ENCODE assay signal across 9 cellular contexts in genomic region chr6:84027340-84028183, GRCh38. TPM values are rescaled to one million over a fixed set of nuclear protein-coding genes. Genes with fewer than 3 reads are reported as not detected.
A peak's percentile ranks its signal among the peaks of the same experiment; 100 is the strongest.
DNase-seq lines count a peak whose midpoint lies in the region; ATAC-seq, FAIRE-seq and TF ChIP-seq lines count a peak whose summit lies in the region.
"Had no signal": no experiment of that assay in that cellular context is flagged by ENCODE, and none has a peak within 500 bp of the region (broad histone marks: within the 10 kb centered on the region; RNA-seq: fewer than 3 reads in every experiment).

No MANE protein-coding gene starts in this region.

- no peak for TF ChIP-seq POLR2A in HepG2 (IDR thresholded peaks at IDR 0.05; ENCODE audit: insufficient read depth in 1 of 2, low read depth in 2 of 2, low read length in 2 of 2)

- peaks cover 16% of the 10 kb centered on the region for H3K4me1 ChIP-seq in HepG2 (ENCODE audit: insufficient read depth, low read length)

- TF ChIP-seq CTCF in astrocyte of the cerebellum (IDR thresholded peaks at IDR 0.05; ENCODE audit: low read depth, low read length, missing control alignments) (no peak), HepG2 (CRISPR knock-in tag; IDR thresholded peaks at IDR 0.05) (no peak)

- no peak for FAIRE-seq in HepG2 (lab: Jason Lieb, UNC)

- peak overlapping the region; percentile 78 for H2AFZ ChIP-seq in HepG2 (ENCODE audit: low read length)

- intact Hi-C loops in HepG2 (cut with micrococcal nuclease; ENCODE audit: unreplicated experiment): no loop called here

- BruUV-seq in HepG2 (replicated peaks; lab: Mats Ljungman, UMichigan): no TSS peak

- peaks cover 2 to 4% of the 10 kb centered on the region in 2 experiments; a peak in 3 of 5 replicates for H3K27me3 ChIP-seq in HepG2 (ENCODE audit: control insufficient read depth in 1 of 2, insufficient read depth in 2 of 2, low read length in 2 of 2)

- H3K4me3 ChIP-seq in astrocyte of the cerebellum (ENCODE audit: low read depth, low read length): no peak overlapping the region
- H3K4me3 ChIP-seq in HepG2 (replicated peaks in 1 of 3; ENCODE audit: insufficient read depth in 1 of 3, low read depth in 2 of 3, low read length in 3 of 3): no peak overlapping the region

- peak overlapping the region; percentile 59 for H3K4me2 ChIP-seq in HepG2 (ENCODE audit: low read depth, low read length)

- POLR2A ChIA-PET in HepG2 (lab: Yijun Ruan, JAX): no interaction called here

- no peak overlapping the region for H3K9ac ChIP-seq in HepG2 (ENCODE audit: insufficient read depth, low read depth, low read length)

- H3K36me3 ChIP-seq in HepG2 (replicated peaks in 1 of 2; ENCODE audit: control insufficient read depth in 1 of 2, insufficient read depth in 2 of 2, low read length in 2 of 2): no peaks in the 10 kb centered on the region

- H4K20me1 ChIP-seq in HepG2 (ENCODE audit: insufficient read depth, low read length): no peaks in the 10 kb centered on the region

- in situ Hi-C loops in astrocyte of the cerebellum (cut with HindIII; ENCODE audit: low sequenced_read_pairs) (no loop called here), HepG2 (cut with HindIII; ENCODE audit: extremely low pct_ligation_motif_present, low pct_unique_long_range_greater_than_20kb) (no loop called here)

- no peaks in the 10 kb centered on the region for H3K9me3 ChIP-seq in HepG2 (ENCODE audit: low read length)

- TF ChIP-seq RAD21 in HepG2 (CRISPR knock-in tag; IDR thresholded peaks at IDR 0.05): no peak

- 15% methylated on average over 5 of the region's 5 CpGs for WGBS in HepG2 (ENCODE audit: low lambda C conversion rate)

- no peaks in the 10 kb centered on the region for H3K79me2 ChIP-seq in HepG2 (ENCODE audit: insufficient read depth, low read length)

- CTCF ChIA-PET in HepG2 (lab: Yijun Ruan, JAX; ENCODE audit: low intra/inter-chr PET ratio, low total read pairs): no interaction called here

- ATAC-seq in HepG2: no peak
- ATAC-seq in GM18520 (IDR thresholded peaks at IDR 0.05; ENCODE audit: unreplicated experiment): no peak
- no peak for ATAC-seq in GM18907 (IDR thresholded peaks at IDR 0.05; ENCODE audit: unreplicated experiment)

- TF ChIP-seq EP300 in HepG2 (IDR thresholded peaks at IDR 0.05; ENCODE audit: low read depth in 2 of 2, low read length in 2 of 2) (no peak), HepG2 (CRISPR knock-in tag; IDR thresholded peaks at IDR 0.05; ENCODE audit: borderline replicate concordance) (no peak)

- DNase-seq in Ammon's horn (ENCODE audit: low spot score) (peak; percentile 22), NCI-H1417 (lab: John Stamatoyannopoulos, UW) (peak; percentile 11 to 91 (median 66)), astrocyte of the cerebellum (ENCODE audit: low read depth) (peak; percentile 29), HepG2 (ENCODE audit: low spot score) (no peak)
- no peak for DNase-seq in stimulated activated CD4-positive, alpha-beta T cell treated with anti-CD3 and anti-CD28 coated beads, Interleukin-2, amount 100 ng/mL, for 24 hours
- DNase-seq in effector CD8-positive, alpha-beta T cell (lab: John Stamatoyannopoulos, UW): no peak
- DNase-seq: CD8-positive, alpha-beta memory T cell had no signal

- no peak overlapping the region for H3K27ac ChIP-seq in HepG2 (ENCODE audit: extremely low read length, insufficient read depth, low read length)

TF ChIP-seq in HepG2, 621 proteins besides CTCF, POLR2A, EP300 and RAD21:
- TF ChIP-seq, protein P1, sequence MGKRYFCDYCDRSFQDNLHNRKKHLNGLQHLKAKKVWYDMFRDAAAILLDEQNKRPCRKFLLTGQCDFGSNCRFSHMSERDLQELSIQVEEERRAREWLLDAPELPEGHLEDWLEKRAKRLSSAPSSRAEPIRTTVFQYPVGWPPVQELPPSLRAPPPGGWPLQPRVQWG (CRISPR knock-in tag; IDR thresholded peaks at IDR 0.05; ENCODE audit: borderline replicate concordance, low read depth): no peak
- TF ChIP-seq KLF12 (CRISPR knock-in tag; IDR thresholded peaks at IDR 0.05; ENCODE audit: borderline replicate concordance) (no peak), PHF21A (CRISPR knock-in tag; IDR thresholded peaks at IDR 0.05) (no peak), SOX5 (CRISPR knock-in tag; IDR thresholded peaks at IDR 0.05; ENCODE audit: borderline replicate concordance) (no peak), ZBTB2 (CRISPR knock-in tag; IDR thresholded peaks at IDR 0.05; ENCODE audit: low read depth) (no peak), KLF6 (CRISPR knock-in tag; IDR thresholded peaks at IDR 0.05) (no peak), ZNF296 (CRISPR knock-in tag; conservative IDR thresholded peaks at IDR 0.05) (no peak), ZNF577 (CRISPR knock-in tag; IDR thresholded peaks at IDR 0.05; ENCODE audit: borderline replicate concordance, low read depth) (no peak), ZBTB34 (CRISPR knock-in tag; IDR thresholded peaks at IDR 0.05) (no peak)
- TF ChIP-seq, protein P2, sequence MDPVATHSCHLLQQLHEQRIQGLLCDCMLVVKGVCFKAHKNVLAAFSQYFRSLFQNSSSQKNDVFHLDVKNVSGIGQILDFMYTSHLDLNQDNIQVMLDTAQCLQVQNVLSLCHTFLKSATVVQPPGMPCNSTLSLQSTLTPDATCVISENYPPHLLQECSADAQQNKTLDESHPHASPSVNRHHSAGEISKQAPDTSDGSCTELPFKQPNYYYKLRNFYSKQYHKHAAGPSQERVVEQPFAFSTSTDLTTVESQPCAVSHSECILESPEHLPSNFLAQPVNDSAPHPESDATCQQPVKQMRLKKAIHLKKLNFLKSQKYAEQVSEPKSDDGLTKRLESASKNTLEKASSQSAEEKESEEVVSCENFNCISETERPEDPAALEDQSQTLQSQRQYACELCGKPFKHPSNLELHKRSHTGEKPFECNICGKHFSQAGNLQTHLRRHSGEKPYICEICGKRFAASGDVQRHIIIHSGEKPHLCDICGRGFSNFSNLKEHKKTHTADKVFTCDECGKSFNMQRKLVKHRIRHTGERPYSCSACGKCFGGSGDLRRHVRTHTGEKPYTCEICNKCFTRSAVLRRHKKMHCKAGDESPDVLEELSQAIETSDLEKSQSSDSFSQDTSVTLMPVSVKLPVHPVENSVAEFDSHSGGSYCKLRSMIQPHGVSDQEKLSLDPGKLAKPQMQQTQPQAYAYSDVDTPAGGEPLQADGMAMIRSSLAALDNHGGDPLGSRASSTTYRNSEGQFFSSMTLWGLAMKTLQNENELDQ (CRISPR knock-in tag; IDR thresholded peaks at IDR 0.05; ENCODE audit: borderline replicate concordance): no peak
- TF ChIP-seq, protein P3, sequence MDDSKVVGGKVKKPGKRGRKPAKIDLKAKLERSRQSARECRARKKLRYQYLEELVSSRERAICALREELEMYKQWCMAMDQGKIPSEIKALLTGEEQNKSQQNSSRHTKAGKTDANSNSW (CRISPR knock-in tag; IDR thresholded peaks at IDR 0.05; ENCODE audit: borderline replicate concordance): no peak

RNA-seq across cellular contexts. Expression of gene MRAP2, which starts 6.0 kb away (rescaled TPM):
- total RNA-seq in HepG2 (2016; rRNA removed; fragmentation: Illumina TruSeq; extraction: Trizol): 3.5 and 3.8 TPM in 2 replicates
- total RNA-seq in HepG2 (2016; cell fraction: cytosol; rRNA removed; fragmentation: Illumina TruSeq; extraction: Trizol; ENCODE audit: low read depth): 2.3 and 3.0 TPM in 2 replicates
- 3.6 TPM in 2 replicates for total RNA-seq in HepG2 (2016; cell fraction: insoluble cytoplasmic fraction; rRNA removed; fragmentation: Illumina TruSeq; extraction: Trizol)
- 4.7 and 5.5 TPM in 2 replicates for total RNA-seq in HepG2 (2016; cell fraction: membrane; rRNA removed; fragmentation: Illumina TruSeq; extraction: Trizol)
- 1.9 and 2.2 TPM in 2 replicates for total RNA-seq in HepG2 (2016; cell fraction: nucleus; rRNA removed; fragmentation: Illumina TruSeq; extraction: Trizol)
- 0.33 and 0.68 TPM in 2 replicates for polyA plus RNA-seq in HepG2 (2011; rRNA removed)
- 0.36 and 0.68 TPM in 2 replicates for polyA plus RNA-seq in HepG2 (2011; cell fraction: cytosol; rRNA removed)
- 0.21 and 0.29 TPM in 2 replicates for polyA plus RNA-seq in HepG2 (2011; cell fraction: nucleus; rRNA removed)
- polyA plus RNA-seq in HepG2 (2012): 0.16 and 0.21 TPM in 2 replicates
- 2.0 and 2.2 TPM in 2 replicates for polyA plus RNA-seq in HepG2 (2016; cell fraction: cytosol; fragmentation: Illumina TruSeq; extraction: Trizol; ENCODE audit: low read depth)
- 2.8 and 3.1 TPM in 2 replicates for polyA plus RNA-seq in HepG2 (2016; cell fraction: insoluble cytoplasmic fraction; fragmentation: Illumina TruSeq; extraction: Trizol; ENCODE audit: low read depth)
- polyA plus RNA-seq in HepG2 (2016; cell fraction: membrane; fragmentation: Illumina TruSeq; extraction: Trizol; ENCODE audit: low read depth): 4.2 TPM in 2 replicates
- 2.6 and 2.8 TPM in 2 replicates for polyA plus RNA-seq in HepG2 (2016; cell fraction: nucleus; fragmentation: Illumina TruSeq; extraction: Trizol; ENCODE audit: insufficient read depth, low read depth)
- 0.34 TPM in 1 of 2 replicates, not detected in the other for polyA minus RNA-seq in HepG2 (2011; rRNA and poly(A)+ RNA removed; ENCODE audit: low replicate concordance)
- polyA minus RNA-seq in HepG2 (2011; cell fraction: cytosol; rRNA and poly(A)+ RNA removed): 0.30 TPM in 1 of 2 replicates, not detected in the other
- polyA minus RNA-seq in HepG2 (2011; cell fraction: nucleus; rRNA and poly(A)+ RNA removed): 0.25 and 0.26 TPM in 2 replicates
- total RNA-seq: CD8-positive, alpha-beta memory T cell had no signal
- polyA plus RNA-seq: CD8-positive, alpha-beta memory T cell had no signal

Comparison
In these comparisons a context has a peak if more than half of its experiments do, and no peak if none do; other contexts are left out.
1. DNase-seq: peak in Ammon's horn (single experiment), NCI-H1417 (3 of 3) and astrocyte of the cerebellum (single experiment); none in HepG2 (single experiment), stimulated activated CD4-positive, alpha-beta T cell treated with anti-CD3 and anti-CD28 coated beads, Interleukin-2, amount 100 ng/mL, for 24 hours (0 of 2) and effector CD8-positive, alpha-beta T cell (single experiment).